30 cellular contexts compared by ENCODE assay signal in the genomic region with DNA sequence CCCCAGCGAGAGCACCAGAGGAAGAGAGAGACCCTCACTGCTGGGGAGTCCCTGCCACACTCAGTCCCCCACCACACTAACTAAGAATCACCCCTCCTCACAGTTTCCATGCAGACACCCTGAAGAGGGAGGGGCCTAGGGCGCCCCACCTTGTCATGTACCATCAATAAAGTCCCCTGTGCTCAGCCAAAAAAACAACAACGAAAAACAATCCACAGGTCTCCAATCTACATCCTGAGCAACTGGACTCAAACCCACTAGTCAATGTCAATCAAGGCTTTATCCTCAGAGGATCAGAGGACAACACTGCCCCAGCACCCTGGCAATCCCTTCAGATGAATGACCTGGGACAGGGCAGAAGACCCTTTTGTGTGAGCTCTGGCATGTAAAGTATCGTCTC.
"Had no signal": no experiment of that assay in that cellular context is flagged by ENCODE, and none has a peak within 500 bp of the region (broad histone marks: within the 10 kb centered on the region; RNA-seq: fewer than 3 reads in every experiment).

No MANE protein-coding gene starts in this region.

- H3K9me3 ChIP-seq: adrenal gland, body of pancreas, colonic mucosa, esophagus squamous epithelium had no signal

- H3K36me3 ChIP-seq: adrenal gland, colonic mucosa, esophagus squamous epithelium, gastroesophageal sphincter, WERI-Rb-1 had no signal

- H3K27me3 Mint-ChIP-seq: activated B cell treated with CpG ODN at 0.5 μM for 24 hours; activated naive CD8-positive, alpha-beta T cell treated with anti-CD3 and anti-CD28 coated beads, Interleukin-2, amount 50 U/mL, for 24 hours had no signal

- H3K4me1 ChIP-seq: adrenal gland, body of pancreas, colonic mucosa, gastroesophageal sphincter had no signal

- H3K4me3 ChIP-seq: adrenal gland, body of pancreas, colonic mucosa, esophagus squamous epithelium, gastroesophageal sphincter had no signal

- H3K27ac ChIP-seq: adrenal gland, body of pancreas, colonic mucosa, epithelial cell of prostate, esophagus squamous epithelium, gastroesophageal sphincter, WERI-Rb-1 had no signal

- DNase-seq: activated B cell treated with CpG ODN at 0.5 μM for 24 hours; activated CD4-positive, alpha-beta T cell treated with anti-CD3 and anti-CD28 coated beads for 48 hours; activated CD4-positive, alpha-beta T cell treated with anti-CD3 and anti-CD28 coated beads, Interleukin-2, amount 50 U/mL, for 1 hour; activated CD4-positive, alpha-beta T cell treated with anti-CD3 and anti-CD28 coated beads, Interleukin-2, amount 50 U/mL, for 48 hours; activated CD8-positive, alpha-beta memory T cell treated with anti-CD3 and anti-CD28 coated beads for 24 hours; activated CD8-positive, alpha-beta T cell treated with anti-CD3 and anti-CD28 coated beads for 36 hours; activated effector memory CD4-positive, alpha-beta T cell treated with anti-CD3 and anti-CD28 coated beads, Interleukin-2, amount 50 U/mL, for 16 hours; activated naive CD4-positive, alpha-beta T cell treated with anti-CD3 and anti-CD28 coated beads for 36 hours; activated naive CD8-positive, alpha-beta T cell treated with anti-CD3 and anti-CD28 coated beads for 36 hours; activated naive CD8-positive, alpha-beta T cell treated with anti-CD3 and anti-CD28 coated beads, Interleukin-2, amount 50 U/mL, for 24 hours; activated T-cell treated with anti-CD3 and anti-CD28 coated beads, Interleukin-2, amount 50 U/mL, for 1 hour; activated T-cell treated with anti-CD3 and anti-CD28 coated beads, Interleukin-2, amount 50 U/mL, for 48 hours; adrenal gland; body of pancreas; cerebellar nuclear complex; colonic mucosa; effector CD8-positive, alpha-beta T cell; esophagus squamous epithelium; foreskin melanocyte; T-helper 1 cell; T-helper 17 cell; T1000; WERI-Rb-1 had no signal

- H3K27ac Mint-ChIP-seq: activated B cell treated with CpG ODN at 0.5 μM for 24 hours; activated CD8-positive, alpha-beta T cell treated with anti-CD3 and anti-CD28 coated beads for 36 hours; activated naive CD4-positive, alpha-beta T cell treated with anti-CD3 and anti-CD28 coated beads for 36 hours; activated naive CD4-positive, alpha-beta T cell treated with anti-CD3 and anti-CD28 coated beads, Interleukin-2, amount 50 U/mL, for 24 hours; activated naive CD8-positive, alpha-beta T cell treated with anti-CD3 and anti-CD28 coated beads for 36 hours; activated naive CD8-positive, alpha-beta T cell treated with anti-CD3 and anti-CD28 coated beads, Interleukin-2, amount 50 U/mL, for 24 hours; activated T-helper 1 cell treated with anti-CD3 and anti-CD28 coated beads, Interleukin-12 subunit alpha, Interleukin-12 subunit beta, Interleukin-2, Interleukin-4 antibody, amounts not matched to agents 30 ng/mL and 10 ng/mL and 1 ng/mL, durations not matched to agents 14 hours and 24 hours and 36 hours; activated T-helper 2 cell treated with anti-CD3 and anti-CD28 coated beads, Interferon-gamma antibody, Interleukin-2, Interleukin-4, amounts not matched to agents 10 μg/mL and 5 μg/mL and 100 μg/mL, durations not matched to agents 14 hours and 24 hours and 36 hours; T-helper 17 cell; T-helper 2 cell treated with Interferon-gamma antibody and Interleukin-4, amounts not matched to agents 5 μg/mL and 100 μg/mL, for 36 hours had no signal

- H3K36me3 Mint-ChIP-seq: activated naive CD4-positive, alpha-beta T cell treated with anti-CD3 and anti-CD28 coated beads, Interleukin-2, amount 50 U/mL, for 24 hours; activated naive CD8-positive, alpha-beta T cell treated with anti-CD3 and anti-CD28 coated beads for 36 hours had no signal

- ATAC-seq: activated CD4-positive, CD25-positive, alpha-beta regulatory T cell treated with anti-CD3 and anti-CD28 coated beads, Interleukin-2, amount 50 U/mL, for 24 hours; activated CD8-positive, alpha-beta T cell treated with anti-CD3 and anti-CD28 coated beads for 36 hours; activated naive CD8-positive, alpha-beta T cell treated with anti-CD3 and anti-CD28 coated beads, Interleukin-2, amount 50 U/mL, for 24 hours; body of pancreas; gastroesophageal sphincter; T-helper 17 cell had no signal

- H3K27me3 ChIP-seq: adrenal gland, body of pancreas, colonic mucosa had no signal

- H3K4me1 Mint-ChIP-seq: activated B cell treated with CpG ODN at 0.5 μM for 24 hours; activated naive CD4-positive, alpha-beta T cell treated with anti-CD3 and anti-CD28 coated beads, Interleukin-2, amount 50 U/mL, for 24 hours; activated naive CD8-positive, alpha-beta T cell treated with anti-CD3 and anti-CD28 coated beads for 36 hours; activated naive CD8-positive, alpha-beta T cell treated with anti-CD3 and anti-CD28 coated beads, Interleukin-2, amount 50 U/mL, for 24 hours; T-helper 17 cell had no signal

- H3K9me3 Mint-ChIP-seq: activated CD8-positive, alpha-beta T cell treated with anti-CD3 and anti-CD28 coated beads for 36 hours; activated naive CD4-positive, alpha-beta T cell treated with anti-CD3 and anti-CD28 coated beads for 36 hours; activated naive CD8-positive, alpha-beta T cell treated with anti-CD3 and anti-CD28 coated beads for 36 hours; activated T-helper 1 cell treated with anti-CD3 and anti-CD28 coated beads, Interleukin-12 subunit alpha, Interleukin-12 subunit beta, Interleukin-2, Interleukin-4 antibody, amounts not matched to agents 30 ng/mL and 10 ng/mL and 1 ng/mL, durations not matched to agents 14 hours and 24 hours and 36 hours; activated T-helper 2 cell treated with anti-CD3 and anti-CD28 coated beads, Interferon-gamma antibody, Interleukin-2, Interleukin-4, amounts not matched to agents 10 μg/mL and 5 μg/mL and 100 μg/mL, durations not matched to agents 14 hours and 24 hours and 36 hours; T-helper 2 cell treated with Interferon-gamma antibody and Interleukin-4, amounts not matched to agents 5 μg/mL and 100 μg/mL, for 36 hours had no signal

- H3K4me3 Mint-ChIP-seq: activated B cell treated with CpG ODN at 0.5 μM for 24 hours; activated CD8-positive, alpha-beta T cell treated with anti-CD3 and anti-CD28 coated beads for 36 hours; activated naive CD4-positive, alpha-beta T cell treated with anti-CD3 and anti-CD28 coated beads for 36 hours; activated naive CD4-positive, alpha-beta T cell treated with anti-CD3 and anti-CD28 coated beads, Interleukin-2, amount 50 U/mL, for 24 hours; activated naive CD8-positive, alpha-beta T cell treated with anti-CD3 and anti-CD28 coated beads for 36 hours; activated naive CD8-positive, alpha-beta T cell treated with anti-CD3 and anti-CD28 coated beads, Interleukin-2, amount 50 U/mL, for 24 hours; activated T-helper 1 cell treated with anti-CD3 and anti-CD28 coated beads, Interleukin-12 subunit alpha, Interleukin-12 subunit beta, Interleukin-2, Interleukin-4 antibody, amounts not matched to agents 30 ng/mL and 10 ng/mL and 1 ng/mL, durations not matched to agents 14 hours and 24 hours and 36 hours; T-helper 17 cell; T-helper 2 cell treated with Interferon-gamma antibody and Interleukin-4, amounts not matched to agents 5 μg/mL and 100 μg/mL, for 36 hours had no signal
